8 cellular contexts compared by ENCODE assay signal in the genomic region with DNA sequence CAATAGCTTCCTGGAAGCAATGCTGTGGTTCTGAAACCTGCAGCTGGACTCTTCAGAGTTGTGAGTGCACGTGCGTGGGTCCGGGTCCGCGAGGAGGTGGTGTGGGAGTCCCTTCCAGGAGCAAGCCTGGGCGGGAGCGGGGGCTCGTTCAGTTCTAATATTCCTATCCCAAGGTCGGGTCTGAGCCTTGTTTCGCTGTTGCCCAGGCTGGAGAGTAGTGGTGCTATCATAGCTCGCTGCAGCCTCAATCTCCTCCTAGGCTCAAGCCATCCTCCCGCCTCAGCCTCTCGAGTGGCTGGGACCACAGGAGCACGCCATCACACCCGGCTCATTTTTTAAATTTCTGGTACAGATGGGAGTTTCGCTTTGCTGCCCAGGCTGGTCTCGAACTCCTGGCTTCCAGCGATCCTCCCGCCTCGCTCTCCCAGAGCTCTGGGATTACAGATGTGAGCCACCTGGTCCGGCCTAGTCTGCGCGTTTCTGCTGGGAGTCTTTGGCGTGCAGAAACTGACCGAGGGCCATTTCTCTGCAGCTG. TPM values are rescaled to one million over a fixed set of nuclear protein-coding genes. Genes with fewer than 3 reads are reported as not detected.
DNase-seq lines count a peak whose midpoint lies in the region; ATAC-seq and TF ChIP-seq lines count a peak whose summit lies in the region.

No MANE protein-coding gene starts in this region.

- peaks cover 5% of the 10 kb centered on the region for H3K27me3 Mint-ChIP-seq in activated T-helper 1 cell treated with anti-CD3 and anti-CD28 coated beads, Interleukin-12 subunit alpha, Interleukin-12 subunit beta, Interleukin-2, Interleukin-4 antibody, amounts not matched to agents 30 ng/mL and 10 ng/mL and 1 ng/mL, durations not matched to agents 14 hours and 24 hours and 36 hours (ENCODE audit: insufficient read depth)

- peaks cover 2% of the 10 kb centered on the region for H3K4me1 ChIP-seq in iPS-15b (ENCODE audit: control insufficient read depth, insufficient read depth, low read length)
- H3K4me1 ChIP-seq in stomach, result peaks cover 9 to 29% (median 20%) of the 10 kb centered on the region in 4 donors

- H3K27ac ChIP-seq in stomach, result peak overlapping the region; percentile 79 to 90 (median 85)

- no peak for TF ChIP-seq POLR2A in stomach (IDR thresholded peaks at IDR 0.05)

- ATAC-seq in GM18520 (IDR thresholded peaks at IDR 0.05; ENCODE audit: unreplicated experiment) (no peak), HG03521 (IDR thresholded peaks at IDR 0.05; ENCODE audit: unreplicated experiment) (no peak)

- no peak for TF ChIP-seq EP300 in stomach (IDR thresholded peaks at IDR 0.05)

- 8 to 30% (median 20%) methylated on average over 24 to 25 of the region's 25 CpGs for WGBS in stomach, 5 donors

- H3K4me3 Mint-ChIP-seq in activated T-helper 1 cell treated with anti-CD3 and anti-CD28 coated beads, Interleukin-12 subunit alpha, Interleukin-12 subunit beta, Interleukin-2, Interleukin-4 antibody, amounts not matched to agents 30 ng/mL and 10 ng/mL and 1 ng/mL, durations not matched to agents 14 hours and 24 hours and 36 hours, result peak overlapping the region; percentile 93

- intact Hi-C loops in activated T-helper 1 cell treated with anti-CD3 and anti-CD28 coated beads, Interleukin-12 subunit alpha, Interleukin-12 subunit beta, Interleukin-2, Interleukin-4 antibody, amounts not matched to agents 30 ng/mL and 10 ng/mL and 1 ng/mL, durations not matched to agents 14 hours and 24 hours and 36 hours (cut with micrococcal nuclease), result loop anchor here (1.0 to 5.0 kb wide), 7 partner anchors 39 to 799 kb away; a partner anchor contains a TSS
- intact Hi-C loops in stomach (cut with DNase I; ENCODE audit: low total_unique reads), result no loop called here

- peak overlapping the region; percentile 94 for H3K27ac Mint-ChIP-seq in activated T-helper 1 cell treated with anti-CD3 and anti-CD28 coated beads, Interleukin-12 subunit alpha, Interleukin-12 subunit beta, Interleukin-2, Interleukin-4 antibody, amounts not matched to agents 30 ng/mL and 10 ng/mL and 1 ng/mL, durations not matched to agents 14 hours and 24 hours and 36 hours

- H3K9me3 Mint-ChIP-seq in activated T-helper 1 cell treated with anti-CD3 and anti-CD28 coated beads, Interleukin-12 subunit alpha, Interleukin-12 subunit beta, Interleukin-2, Interleukin-4 antibody, amounts not matched to agents 30 ng/mL and 10 ng/mL and 1 ng/mL, durations not matched to agents 14 hours and 24 hours and 36 hours, result peaks cover 48% of the 10 kb centered on the region

- H3K36me3 ChIP-seq in iPS-15b (ENCODE audit: control insufficient read depth, insufficient read depth, low read length), result no peaks in the 10 kb centered on the region
- H3K36me3 ChIP-seq in stomach, result peaks cover 0 to 13% (median 3%) of the 10 kb centered on the region in 4 donors

- H3K27me3 ChIP-seq in iPS-15b (ENCODE audit: control insufficient read depth, insufficient read depth, low read length), result peaks cover 38% of the 10 kb centered on the region
- H3K27me3 ChIP-seq in stomach, result peaks cover 0 to 23% (median 8%) of the 10 kb centered on the region in 3 donors

- TF ChIP-seq CTCF in stomach (IDR thresholded peaks at IDR 0.05), result no peak

- H3K36me3 Mint-ChIP-seq in activated T-helper 1 cell treated with anti-CD3 and anti-CD28 coated beads, Interleukin-12 subunit alpha, Interleukin-12 subunit beta, Interleukin-2, Interleukin-4 antibody, amounts not matched to agents 30 ng/mL and 10 ng/mL and 1 ng/mL, durations not matched to agents 14 hours and 24 hours and 36 hours (ENCODE audit: low read depth), result peaks cover 25% of the 10 kb centered on the region

- peak; percentile 39 for DNase-seq in NCI-H748 (lab: John Stamatoyannopoulos, UW; ENCODE audit: unreplicated experiment)
- DNase-seq in NCI-H748 treated with DMSO at 0.1 percent for 48 hours (lab: John Stamatoyannopoulos, UW), result no peak
- DNase-seq in activated T-helper 1 cell treated with anti-CD3 and anti-CD28 coated beads, Interleukin-12 subunit alpha, Interleukin-12 subunit beta, Interleukin-2, Interleukin-4 antibody, amounts not matched to agents 30 ng/mL and 10 ng/mL and 1 ng/mL, durations not matched to agents 14 hours and 24 hours and 36 hours (ENCODE audit: low spot score), result no peak
- DNase-seq in stomach, result no peak
- DNase-seq in cerebellar cortex (ENCODE audit: low spot score), result no peak

- H3K4me1 Mint-ChIP-seq in activated T-helper 1 cell treated with anti-CD3 and anti-CD28 coated beads, Interleukin-12 subunit alpha, Interleukin-12 subunit beta, Interleukin-2, Interleukin-4 antibody, amounts not matched to agents 30 ng/mL and 10 ng/mL and 1 ng/mL, durations not matched to agents 14 hours and 24 hours and 36 hours (ENCODE audit: low read depth), result peaks cover 18% of the 10 kb centered on the region

- H3K9me3 ChIP-seq in iPS-15b (ENCODE audit: control insufficient read depth, insufficient read depth, low read length) (no peaks in the 10 kb centered on the region), stomach (peaks cover 4 to 48% (median 26%) of the 10 kb centered on the region in 4 donors)

- H3K4me3 ChIP-seq in iPS-15b (ENCODE audit: low read depth, low read length) (peak overlapping the region; percentile 92), stomach (peak overlapping the region; percentile 60 to 71 (median 66))

- H3K9ac ChIP-seq in iPS-15b (ENCODE audit: low read depth, low read length), result peak overlapping the region; percentile 90

RNA-seq across cellular contexts. Expression of a gene that starts 0.6 kb away (rescaled TPM):
- 5.1 and 5.3 TPM in 2 replicates for total RNA-seq in activated T-helper 1 cell treated with anti-CD3 and anti-CD28 coated beads, Interleukin-12 subunit alpha, Interleukin-12 subunit beta, Interleukin-2, Interleukin-4 antibody, amounts not matched to agents 30 ng/mL and 10 ng/mL and 1 ng/mL, durations not matched to agents 14 hours and 24 hours and 36 hours
- total RNA-seq in stomach, result 1 to 10 TPM in 2 of 5 donors, under 1 TPM in 3; 0.29 to 7.3 (median 0.58) TPM
- 1 to 10 TPM; 1.1 to 1.5 (median 1.4) TPM for polyA plus RNA-seq in stomach

RNA-seq across cellular contexts. Expression of a gene that starts 38.8 kb away (rescaled TPM):
- 0.83 and 1.7 TPM in 2 replicates for total RNA-seq in activated T-helper 1 cell treated with anti-CD3 and anti-CD28 coated beads, Interleukin-12 subunit alpha, Interleukin-12 subunit beta, Interleukin-2, Interleukin-4 antibody, amounts not matched to agents 30 ng/mL and 10 ng/mL and 1 ng/mL, durations not matched to agents 14 hours and 24 hours and 36 hours
- 1 to 10 TPM in 4 of 5 donors, under 1 TPM in 1; 0.29 to 9.2 (median 5.9) TPM for total RNA-seq in stomach
- 1 to 10 TPM in 2 of 3 donors, under 1 TPM in 1; 0.68 to 2.0 (median 1.2) TPM for polyA plus RNA-seq in stomach
